ENCODE assay signal across 35 cellular contexts in genomic region chr15:87976552-87976951, GRCh38.
"Had no signal": no experiment of that assay in that cellular context is flagged by ENCODE, and none has a peak within 500 bp of the region (broad histone marks: within the 10 kb centered on the region; RNA-seq: fewer than 3 reads in every experiment).

No MANE protein-coding gene starts in this region.

- H3K36me3 ChIP-seq: MG63 had no signal

- H3K4me3 ChIP-seq: MG63 had no signal

- H3K27ac ChIP-seq: KMS-11 had no signal

- DNase-seq: Karpas-422, Kasumi-1, KG1, MG63, MM.1S, MV-4-11, NCI-H1048, NCI-H1092, NCI-H1092 treated with DMSO at 0.1 percent for 48 hours, NCI-H1105, NCI-H1105 treated with DMSO at 0.1 percent for 48 hours, NCI-H1417, NCI-H1417 treated with DMSO at 0.1 percent for 48 hours, NCI-H1436, NCI-H1436 treated with DMSO at 0.1 percent for 48 hours, NCI-H146, NCI-H1694, NCI-H1694 treated with DMSO at 0.1 percent for 48 hours, NCI-H187, NCI-H187 treated with DMSO at 0.1 percent for 48 hours, NCI-H1930, NCI-H2029, NCI-H2029 treated with DMSO at 0.1 percent for 48 hours, NCI-H2081, NCI-H2081 treated with DMSO at 0.1 percent for 48 hours, NCI-H2107, NCI-H2171, NCI-H2171 treated with DMSO at 0.1 percent for 48 hours, NCI-H2227 treated with DMSO at 0.1 percent for 48 hours, NCI-H226, NCI-H345, NCI-H446, NCI-H446 treated with DMSO at 0.1 percent for 48 hours, NCI-H510A had no signal

- H3K27me3 ChIP-seq: MG63 had no signal
